Comparison of ENCODE assay signal across 4 cellular contexts in genomic region chr6:135154125-135154524, GRCh38. TPM values are rescaled to one million over a fixed set of nuclear protein-coding genes. Genes with fewer than 3 reads are reported as not detected.
DNase-seq lines count a peak whose midpoint lies in the region; ATAC-seq, FAIRE-seq and TF ChIP-seq lines count a peak whose summit lies in the region.
"Not testable (repeated sequence)": the region's sequence is repeated elsewhere in the genome, so short reads cannot be mapped to it uniquely, and the experiment has no call there.

No MANE protein-coding gene starts in this region.

- H3K4me2 ChIP-seq in K562 (ENCODE audit: insufficient read depth, low read length); HepG2 (ENCODE audit: low read depth, low read length): not testable (repeated sequence)

- not testable (repeated sequence) for H3K4me3 ChIP-seq in HEK293 (ENCODE audit: low read depth, low read length); K562; HepG2 (replicated peaks in 1 of 3; ENCODE audit: insufficient read depth in 1 of 3, low read depth in 2 of 3, low read length in 3 of 3)

- in situ Hi-C loops in K562 (cut with MboI); HepG2 (cut with HindIII; ENCODE audit: extremely low pct_ligation_motif_present, low pct_unique_long_range_greater_than_20kb): not testable (repeated sequence)

- not testable (repeated sequence) for H3K4me3 Mint-ChIP-seq in activated naive CD8-positive, alpha-beta T cell

- H3K36me3 Mint-ChIP-seq in activated naive CD8-positive, alpha-beta T cell: not testable (repeated sequence)

- not testable (repeated sequence) for H3K79me2 ChIP-seq in K562 (ENCODE audit: control insufficient read depth, insufficient read depth, low read length); HepG2 (ENCODE audit: insufficient read depth, low read length)

- not testable (repeated sequence) for H3K9me3 Mint-ChIP-seq in activated naive CD8-positive, alpha-beta T cell (ENCODE audit: low read depth)

- CTCF ChIA-PET in HEK293 (lab: Yijun Ruan, JAX): interaction anchor here (0.7 kb wide), 1 partner anchor 255 kb away, joined by 4 read pairs; no protein-coding TSS in a partner anchor
- CTCF ChIA-PET in K562 (lab: Yijun Ruan, JAX; ENCODE audit: low intra/inter-chr PET ratio); HepG2 (lab: Yijun Ruan, JAX; ENCODE audit: low intra/inter-chr PET ratio, low total read pairs): not testable (repeated sequence)

- TF ChIP-seq CTCF in HEK293 (tag by site-specific recombination; IDR thresholded peaks at IDR 0.05); K562 (IDR thresholded peaks at IDR 0.05 in 2 of 3, conservative IDR thresholded peaks at IDR 0.05 in 1 of 3; ENCODE audit: insufficient read depth in 2 of 3, low read depth in 1 of 3, low read length in 3 of 3); HepG2 (CRISPR knock-in tag; IDR thresholded peaks at IDR 0.05): not testable (repeated sequence)

- H3K27ac Mint-ChIP-seq in activated naive CD8-positive, alpha-beta T cell: peak overlapping the region; percentile 19

- not testable (repeated sequence) for H3K27me3 ChIP-seq in K562 (ENCODE audit: control insufficient read depth in 2 of 2, insufficient read depth in 2 of 2, low read length in 2 of 2); HepG2 (ENCODE audit: control insufficient read depth in 1 of 2, insufficient read depth in 2 of 2, low read length in 2 of 2)

- ATAC-seq in K562, HepG2: not testable (repeated sequence)

- not testable (repeated sequence) for TF ChIP-seq EP300 in K562 (IDR thresholded peaks at IDR 0.05; ENCODE audit: low read length); HepG2 (IDR thresholded peaks at IDR 0.05; ENCODE audit: low read depth in 2 of 2, low read length in 2 of 2); HepG2 (CRISPR knock-in tag; IDR thresholded peaks at IDR 0.05; ENCODE audit: borderline replicate concordance)

- not testable (repeated sequence) for FAIRE-seq in K562 (lab: Jason Lieb, UNC); HepG2 (lab: Jason Lieb, UNC)

- peaks cover 13% of the 10 kb centered on the region for H3K4me1 Mint-ChIP-seq in activated naive CD8-positive, alpha-beta T cell (ENCODE audit: low read depth)

- not testable (repeated sequence) for H3K36me3 ChIP-seq in HEK293 (ENCODE audit: control insufficient read depth in 2 of 2, insufficient read depth in 1 of 2, low read length in 2 of 2); K562 (ENCODE audit: control insufficient read depth, insufficient read depth, low read length); HepG2 (replicated peaks in 1 of 2; ENCODE audit: control insufficient read depth in 1 of 2, insufficient read depth in 2 of 2, low read length in 2 of 2)

- not testable (repeated sequence) for H3K4me1 ChIP-seq in HEK293 (ENCODE audit: control insufficient read depth, insufficient read depth, low read length); K562 (replicated peaks in 1 of 2; ENCODE audit: control insufficient read depth in 2 of 2, insufficient read depth in 2 of 2, low read length in 2 of 2); HepG2 (ENCODE audit: insufficient read depth, low read length)

- H4K20me1 ChIP-seq in K562 (replicated peaks; ENCODE audit: control insufficient read depth, insufficient read depth, low read length); HepG2 (ENCODE audit: insufficient read depth, low read length): not testable (repeated sequence)

- not testable (repeated sequence) for H2AFZ ChIP-seq in K562 (ENCODE audit: low read depth, low read length); HepG2 (ENCODE audit: low read length)

- not testable (repeated sequence) for H3K9me1 ChIP-seq in K562 (ENCODE audit: control insufficient read depth, insufficient read depth, low read length)

- intact Hi-C loops in K562 (cut with micrococcal nuclease); HepG2 (cut with micrococcal nuclease; ENCODE audit: unreplicated experiment): not testable (repeated sequence)

- H3K27ac ChIP-seq in HEK293 (ENCODE audit: extremely low read depth, low read depth, low read length); K562 (ENCODE audit: extremely low read depth, low read depth, low read length); HepG2 (ENCODE audit: extremely low read length, insufficient read depth, low read length): not testable (repeated sequence)

- not testable (repeated sequence) for BruUV-seq in K562 (replicated peaks; lab: Mats Ljungman, UMichigan); HepG2 (replicated peaks; lab: Mats Ljungman, UMichigan)

- WGBS in K562 (ENCODE audit: insufficient coverage, low coverage, missing lambda C conversion rate): 40% methylated on average over 1 of the region's 2 CpGs
- 2% methylated on average over 2 of the region's 2 CpGs for WGBS in HepG2 (ENCODE audit: low lambda C conversion rate)

- H3K9ac ChIP-seq in K562 (ENCODE audit: insufficient read depth in 1 of 2, low read depth in 2 of 2, low read length in 2 of 2); HepG2 (ENCODE audit: insufficient read depth, low read depth, low read length): not testable (repeated sequence)

- TF ChIP-seq RAD21 in K562 (CRISPR knock-in tag; conservative IDR thresholded peaks at IDR 0.05 in 1 of 2, IDR thresholded peaks at IDR 0.05 in 1 of 2); HepG2 (CRISPR knock-in tag; IDR thresholded peaks at IDR 0.05): not testable (repeated sequence)

- DNase-seq in K562 (ENCODE audit: extremely low read depth in 1 of 4, low spot score in 3 of 4); HepG2 (ENCODE audit: low spot score): not testable (repeated sequence)

- H3K27me3 Mint-ChIP-seq in activated naive CD8-positive, alpha-beta T cell: not testable (repeated sequence)

- not testable (repeated sequence) for H3K9me3 ChIP-seq in HEK293 (ENCODE audit: control insufficient read depth, insufficient read depth, low read depth, low read length); K562 (replicated peaks; ENCODE audit: control insufficient read depth, insufficient read depth, low read depth, low read length); HepG2 (ENCODE audit: low read length)

- POLR2A ChIA-PET in HEK293 (lab: Yijun Ruan, JAX); K562 (lab: Yijun Ruan, JAX); HepG2 (lab: Yijun Ruan, JAX): not testable (repeated sequence)

- not testable (repeated sequence) for TF ChIP-seq POLR2A in K562 (conservative IDR thresholded peaks at IDR 0.05); HepG2 (IDR thresholded peaks at IDR 0.05; ENCODE audit: insufficient read depth in 1 of 2, low read depth in 2 of 2, low read length in 2 of 2)

RNA-seq across cellular contexts. Expression of gene MYB, which starts 27.0 kb away (rescaled TPM):
- 136 and 323 TPM in 2 replicates for total RNA-seq in K562 (2011; cell fraction: chromatin; rRNA removed; ENCODE audit: low replicate concordance)
- 63.7 and 97.6 TPM in 2 replicates for total RNA-seq in K562 (2011; cell fraction: nucleolus; rRNA removed)
- 152 and 301 TPM in 2 replicates for total RNA-seq in K562 (2011; cell fraction: nucleoplasm; rRNA removed)
- total RNA-seq in K562 (2014; rRNA removed) (116 and 117 TPM in 2 replicates), K562 (2014; rRNA removed; fragmentation: Illumina TruSeq; extraction: Trizol) (149 and 170 TPM in 2 replicates), K562 (2015; rRNA removed; fragmentation: Illumina TruSeq; extraction: Trizol) (215 and 218 TPM in 2 replicates), K562 (2021) (140 and 142 TPM in 2 replicates), HepG2 (2016; rRNA removed; fragmentation: Illumina TruSeq; extraction: Trizol) (0.20 and 0.44 TPM in 2 replicates)
- polyA plus RNA-seq in K562 (2011; rRNA removed) (82.6 and 94.1 TPM in 2 replicates), K562 (2014; fragmentation: Illumina TruSeq; extraction: Trizol) (133 and 185 TPM in 2 replicates), K562 (2014; fragmentation: Nextera tagmentation; extraction: Ambion mirVana) (10 to 100 TPM; 35.8 to 44.1 TPM), K562 (2014; rRNA removed) (153 and 155 TPM in 2 replicates), HepG2 (2011; rRNA removed) (0.04 TPM in 1 of 2 replicates, not detected in the other)
- polyA plus RNA-seq in K562 (2011; cell fraction: cytosol; rRNA removed): 49.6 and 73.2 TPM in 2 replicates
- 131 and 141 TPM in 2 replicates for polyA plus RNA-seq in K562 (2011; cell fraction: nucleus; rRNA removed)
- polyA plus RNA-seq in K562 (2012): 106 and 145 TPM in 2 replicates
- polyA minus RNA-seq in K562 (2011; rRNA and poly(A)+ RNA removed): 153 and 187 TPM in 2 replicates
- polyA minus RNA-seq in K562 (2011; cell fraction: cytosol; rRNA and poly(A)+ RNA removed): 73.2 and 75.5 TPM in 2 replicates
- 136 and 220 TPM in 2 replicates for polyA minus RNA-seq in K562 (2011; cell fraction: nucleus; rRNA and poly(A)+ RNA removed)
- 0.44 TPM in 1 of 2 replicates, not detected in the other for total RNA-seq in HepG2 (2016; cell fraction: cytosol; rRNA removed; fragmentation: Illumina TruSeq; extraction: Trizol; ENCODE audit: low read depth)
- 0.15 TPM in 2 replicates for total RNA-seq in HepG2 (2016; cell fraction: insoluble cytoplasmic fraction; rRNA removed; fragmentation: Illumina TruSeq; extraction: Trizol)
- 0.09 TPM in 1 of 2 replicates, not detected in the other for total RNA-seq in HepG2 (2016; cell fraction: membrane; rRNA removed; fragmentation: Illumina TruSeq; extraction: Trizol)
- 0.31 and 0.40 TPM in 2 replicates for total RNA-seq in HepG2 (2016; cell fraction: nucleus; rRNA removed; fragmentation: Illumina TruSeq; extraction: Trizol)
- polyA plus RNA-seq in HepG2 (2011; cell fraction: cytosol; rRNA removed): 0.03 TPM in 1 of 2 replicates, not detected in the other
- not detected in 2 replicates for polyA plus RNA-seq in HepG2 (2011; cell fraction: nucleus; rRNA removed)
- 0.11 TPM in 1 of 2 replicates, not detected in the other for polyA plus RNA-seq in HepG2 (2012)
- 0.07 TPM in 1 of 2 replicates, not detected in the other for polyA plus RNA-seq in HepG2 (2016; cell fraction: cytosol; fragmentation: Illumina TruSeq; extraction: Trizol; ENCODE audit: low read depth)
- polyA plus RNA-seq in HepG2 (2016; cell fraction: insoluble cytoplasmic fraction; fragmentation: Illumina TruSeq; extraction: Trizol; ENCODE audit: low read depth): 0.15 and 0.20 TPM in 2 replicates
- polyA plus RNA-seq in HepG2 (2016; cell fraction: membrane; fragmentation: Illumina TruSeq; extraction: Trizol; ENCODE audit: low read depth): 0.08 TPM in 1 of 2 replicates, not detected in the other
- 0.25 and 0.31 TPM in 2 replicates for polyA plus RNA-seq in HepG2 (2016; cell fraction: nucleus; fragmentation: Illumina TruSeq; extraction: Trizol; ENCODE audit: insufficient read depth, low read depth)
- 2.4 TPM in 1 of 2 replicates, not detected in the other for polyA minus RNA-seq in HepG2 (2011; rRNA and poly(A)+ RNA removed; ENCODE audit: low replicate concordance)
- not detected in 2 replicates for polyA minus RNA-seq in HepG2 (2011; cell fraction: cytosol; rRNA and poly(A)+ RNA removed)
- not detected in 2 replicates for polyA minus RNA-seq in HepG2 (2011; cell fraction: nucleus; rRNA and poly(A)+ RNA removed)

Comparison
In these comparisons a context has a peak if more than half of its experiments do, and no peak if none do; other contexts are left out.
1. RNA of gene MYB, which starts 27.0 kb away (total RNA-seq): 63.7 to 323 TPM in K562; 0.09 to 0.44 TPM in HepG2; every median in the first group is over 10 times any median in the second.